ENCODE assay signal across 18 cellular contexts in genomic region chr12:24791622-24792021, GRCh38.
DNase-seq lines count a peak whose midpoint lies in the region; ATAC-seq, FAIRE-seq and TF ChIP-seq lines count a peak whose summit lies in the region.
"Had no signal": no experiment of that assay in that cellular context is flagged by ENCODE, and none has a peak within 500 bp of the region (broad histone marks: within the 10 kb centered on the region; RNA-seq: fewer than 3 reads in every experiment).

No MANE protein-coding gene starts in this region.

- no TSS peak for BruUV-seq in MCF 10A (replicated peaks; lab: Mats Ljungman, UMichigan)

- no peaks in the 10 kb centered on the region for H3K36me3 Mint-ChIP-seq in MCF 10A (ENCODE audit: insufficient read depth, unreplicated experiment)
- H3K36me3 Mint-ChIP-seq: CD14-positive monocyte had no signal

- H3K36me3 ChIP-seq in breast epithelium (no peaks in the 10 kb centered on the region), pancreas (no peaks in the 10 kb centered on the region)

- no peak for TF ChIP-seq POLR2A in breast epithelium (IDR thresholded peaks at IDR 0.05)

- 32 to 34% methylated on average over 2 of the region's 2 CpGs for WGBS in pancreas, 2 donors

- no peak for FAIRE-seq in pancreas (lab: Jason Lieb, UNC)
- FAIRE-seq: G401.6, GM12892 had no signal

- H3K9me3 Mint-ChIP-seq in MCF 10A (ENCODE audit: unreplicated experiment): no peaks in the 10 kb centered on the region
- H3K9me3 Mint-ChIP-seq: CD14-positive monocyte; CD8-positive, alpha-beta T cell; GM23338 had no signal

- H3K9me3 ChIP-seq in breast epithelium (no peaks in the 10 kb centered on the region), pancreas (no peaks in the 10 kb centered on the region)

- TF ChIP-seq CTCF in MCF 10A (IDR thresholded peaks at IDR 0.05; ENCODE audit: unreplicated experiment) (no peak), breast epithelium (IDR thresholded peaks at IDR 0.05) (no peak), pancreas (IDR thresholded peaks at IDR 0.05) (no peak)

- peak overlapping the region; percentile 18 for H3K27ac Mint-ChIP-seq in MCF 10A (ENCODE audit: low read depth, unreplicated experiment)
- H3K27ac Mint-ChIP-seq: CD14-positive monocyte; CD8-positive, alpha-beta T cell; GM23338 had no signal

- H3K27ac ChIP-seq in breast epithelium (no peak overlapping the region), pancreas (no peak overlapping the region)
- H3K27ac ChIP-seq: 22Rv1, HL-60 had no signal

- H3K4me3 Mint-ChIP-seq in MCF 10A (ENCODE audit: unreplicated experiment): no peak overlapping the region
- H3K4me3 Mint-ChIP-seq: CD14-positive monocyte; CD8-positive, alpha-beta T cell; GM23338 had no signal

- H3K4me1 ChIP-seq in breast epithelium (no peaks in the 10 kb centered on the region), pancreas (no peaks in the 10 kb centered on the region)

- no peaks in the 10 kb centered on the region for H3K4me1 Mint-ChIP-seq in MCF 10A (ENCODE audit: insufficient read depth, unreplicated experiment)
- H3K4me1 Mint-ChIP-seq: GM23338 had no signal

- H3K4me3 ChIP-seq in breast epithelium: no peak overlapping the region
- H3K4me3 ChIP-seq in pancreas: no peak overlapping the region
- H3K4me3 ChIP-seq: GM23338 had no signal

- no peaks in the 10 kb centered on the region for H3K27me3 ChIP-seq in breast epithelium
- no peaks in the 10 kb centered on the region for H3K27me3 ChIP-seq in pancreas

- POLR2A ChIA-PET in MCF 10A (lab: Yijun Ruan, JAX): no interaction called here

- ATAC-seq in pancreas (peak; percentile 74 to 91 (median 82)), left lobe of liver (no peak)
- ATAC-seq: CD8-positive, alpha-beta T cell; GM23338 had no signal

- CTCF ChIA-PET in MCF 10A (lab: Yijun Ruan, JAX): no interaction called here

- intact Hi-C loops in MCF 10A (cut with micrococcal nuclease) (no loop called here), breast epithelium (cut with DNase I; ENCODE audit: low total_unique reads) (no loop called here), pancreas (cut with DNase I) (no loop called here)

- DNase-seq in DMS53 (lab: John Stamatoyannopoulos, UW) (peak; percentile 65), DMS53 treated with DMSO at 0.1 percent for 48 hours (lab: John Stamatoyannopoulos, UW; ENCODE audit: unreplicated experiment) (no peak), MCF 10A (ENCODE audit: unreplicated experiment) (no peak), breast epithelium (ENCODE audit: low spot score in 2 of 2) (no peak), pancreas (peak in 3 of 6 donors; percentile 35 to 41 (median 35)), left lobe of liver (ENCODE audit: low spot score) (no peak), activated gamma-delta T cell (lab: John Stamatoyannopoulos, UW) (no peak)
- DNase-seq: CD8-positive, alpha-beta T cell; COR-L47; DMS79; EL; H7 had no signal

- no peaks in the 10 kb centered on the region for H3K27me3 Mint-ChIP-seq in MCF 10A (ENCODE audit: insufficient read depth, unreplicated experiment)
